26 cellular contexts compared by ENCODE assay signal in the genomic region with DNA sequence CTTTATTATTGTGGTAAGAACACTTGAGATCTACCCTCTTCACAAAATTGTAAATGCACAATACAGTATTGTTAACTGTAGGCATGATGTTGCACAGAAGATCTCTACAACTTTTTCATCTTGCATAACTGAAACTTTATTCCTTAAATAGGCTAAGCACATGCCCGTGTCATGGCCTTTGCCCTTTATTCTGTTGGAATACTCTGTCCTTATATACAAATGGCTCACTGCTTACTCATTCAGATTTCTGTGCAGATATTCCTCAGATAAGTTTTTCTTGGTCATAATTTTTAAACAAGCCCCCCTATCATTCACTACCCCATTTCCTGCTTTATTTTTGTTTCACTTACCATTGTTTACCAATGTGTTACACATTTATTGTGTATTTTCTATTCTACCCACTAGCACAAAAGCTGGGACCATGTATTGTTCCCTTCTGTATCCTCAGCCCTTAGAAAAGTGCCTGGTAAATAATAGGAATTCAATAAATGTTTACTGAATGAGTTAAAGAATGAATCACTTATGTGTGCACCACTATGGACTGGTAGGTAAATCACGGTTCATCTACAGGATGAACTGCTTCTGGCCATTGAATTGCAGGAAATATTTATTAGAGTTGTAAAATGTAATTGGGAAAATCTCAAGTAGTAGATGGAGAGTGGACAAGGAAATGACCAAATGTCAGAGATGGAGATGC.
"Had no signal": no experiment of that assay in that cellular context is flagged by ENCODE, and none has a peak within 500 bp of the region (broad histone marks: within the 10 kb centered on the region; RNA-seq: fewer than 3 reads in every experiment).

No MANE protein-coding gene starts in this region.

- H3K4me3 ChIP-seq: ascending aorta, body of pancreas, Peyer's patch had no signal

- H3K27me3 ChIP-seq: ascending aorta, body of pancreas, Peyer's patch had no signal

- H3K36me3 ChIP-seq: ascending aorta, Peyer's patch had no signal

- DNase-seq: activated B cell treated with CpG ODN at 0.5 μM for 24 hours; activated CD4-positive, alpha-beta T cell treated with anti-CD3 and anti-CD28 coated beads for 1 hour; activated CD4-positive, alpha-beta T cell treated with anti-CD3 and anti-CD28 coated beads, Interleukin-2, amount 10 ng/mL, durations not matched to agents 24 days and 14 days; activated CD4-positive, alpha-beta T cell treated with anti-CD3 and anti-CD28 coated beads, Interleukin-2, amount 50 U/mL, for 48 hours; activated CD8-positive, alpha-beta memory T cell treated with anti-CD3 and anti-CD28 coated beads, Interleukin-2, amount 10 ng/mL, durations not matched to agents 7 days and 5 days; activated effector memory CD4-positive, alpha-beta T cell treated with anti-CD3 and anti-CD28 coated beads, Interleukin-2, amount 50 U/mL, for 16 hours; activated naive CD4-positive, alpha-beta T cell treated with Interleukin-2 at 50 U/mL for 16 hours; activated naive CD8-positive, alpha-beta T cell treated with anti-CD3 and anti-CD28 coated beads, Interleukin-2, amount 50 U/mL, for 24 hours; activated T-cell treated with anti-CD3 and anti-CD28 coated beads, Interleukin-2, amount 50 U/mL, for 24 hours; amniotic stem cell; body of pancreas; NCI-H1105 treated with DMSO at 0.1 percent for 48 hours; NCI-H1436 treated with DMSO at 0.1 percent for 48 hours; NCI-H187; NCI-H2081; NCI-H510A treated with DMSO at 0.1 percent for 48 hours; NCI-H69; NK-92 treated with Interleukin-12 subunit alpha and Interleukin-12 subunit beta, amount 100 ng/mL, for 24 hours; OCI-M1; Peyer's patch; SHP77 treated with DMSO at 0.1 percent for 48 hours; T-helper 17 cell; T1000 had no signal

- ATAC-seq: activated CD8-positive, alpha-beta memory T cell treated with anti-CD3 and anti-CD28 coated beads, Interleukin-2, amount 10 ng/mL, durations not matched to agents 7 days and 5 days; activated naive CD4-positive, alpha-beta T cell treated with anti-CD3 and anti-CD28 coated beads, Interleukin-2, amount 50 U/mL, for 72 hours; activated naive CD8-positive, alpha-beta T cell treated with anti-CD3 and anti-CD28 coated beads, Interleukin-2, amount 50 U/mL, for 24 hours; body of pancreas; T-helper 17 cell had no signal

- FAIRE-seq: TTC549 had no signal

- H3K9me3 ChIP-seq: ascending aorta, body of pancreas, Peyer's patch had no signal
